Comparison of ENCODE assay signal across 14 cellular contexts in genomic region chr7:116259821-116260440, GRCh38. TPM values are rescaled to one million over a fixed set of nuclear protein-coding genes. Genes with fewer than 3 reads are reported as not detected.
DNase-seq lines count a peak whose midpoint lies in the region; ATAC-seq, FAIRE-seq and TF ChIP-seq lines count a peak whose summit lies in the region.
"Had no signal": no experiment of that assay in that cellular context is flagged by ENCODE, and none has a peak within 500 bp of the region (broad histone marks: within the 10 kb centered on the region; RNA-seq: fewer than 3 reads in every experiment).

No MANE protein-coding gene starts in this region.

- H3K36me3 Mint-ChIP-seq in activated T-helper 17 cell treated with anti-CD3 and anti-CD28 coated beads, Interleukin-2, amount 50 U/mL, for 72 hours (ENCODE audit: low read depth), result peaks cover 40% of the 10 kb centered on the region

- TF ChIP-seq POLR2A in sigmoid colon (IDR thresholded peaks at IDR 0.05), result no peak

- TF ChIP-seq CTCF in sigmoid colon (IDR thresholded peaks at IDR 0.05) (no peak), GM13977 (IDR thresholded peaks at IDR 0.05; ENCODE audit: extremely low read depth, insufficient read depth, missing control alignments) (no peak)

- no peaks in the 10 kb centered on the region for H3K9me3 ChIP-seq in sigmoid colon

- FAIRE-seq in frontal cortex (lab: Jason Lieb, UNC), result no peak

- H3K27me3 ChIP-seq in sigmoid colon, result no peaks in the 10 kb centered on the region

- peaks cover 0 to 52% (median 20%) of the 10 kb centered on the region in 4 donors for H3K4me1 ChIP-seq in sigmoid colon

- WGBS in sigmoid colon, 2 donors, result 79 to 93% methylated on average over 6 of the region's 6 CpGs

- in situ Hi-C loops in GM13977 (cut with MboI; ENCODE audit: low pct_unique_long_range_greater_than_20kb, low sequenced_read_pairs, unreplicated experiment), result loop anchor here (10.0 to 25.0 kb wide), 2 partner anchors 335 to 552 kb away; no protein-coding TSS in a partner anchor

- H3K27me3 Mint-ChIP-seq in activated T-helper 17 cell treated with anti-CD3 and anti-CD28 coated beads, Interleukin-2, amount 50 U/mL, for 72 hours, result no peaks in the 10 kb centered on the region
- H3K27me3 Mint-ChIP-seq: progenitor cell of endocrine pancreas had no signal

- ATAC-seq in activated T-helper 17 cell treated with anti-CD3 and anti-CD28 coated beads, Interleukin-2, amount 50 U/mL, for 72 hours (replicated peaks), result no peak

- peak overlapping the region in 3 of 4 donors; percentile 54 to 70 (median 67) for H3K27ac ChIP-seq in sigmoid colon

- H3K4me3 ChIP-seq in sigmoid colon, result no peak overlapping the region
- H3K4me3 ChIP-seq: lung had no signal

- TF ChIP-seq EP300 in sigmoid colon (IDR thresholded peaks at IDR 0.05), result no peak

- no peaks in the 10 kb centered on the region for H3K4me1 Mint-ChIP-seq in activated T-helper 17 cell treated with anti-CD3 and anti-CD28 coated beads, Interleukin-2, amount 50 U/mL, for 72 hours

- DNase-seq in GM03348 (ENCODE audit: low spot score) (peak; percentile 68), RPMI7951 (ENCODE audit: low read depth) (peak; percentile 91), fibroblast of gingiva (ENCODE audit: low read depth) (peak; percentile 76), sigmoid colon (no peak), GM13977 (ENCODE audit: low spot score) (no peak), activated T-cell treated with anti-CD3 and anti-CD28 coated beads for 4 hours (no peak), frontal cortex (ENCODE audit: low spot score in 2 of 2) (no peak)
- DNase-seq: activated CD4-positive, alpha-beta T cell treated with anti-CD3 and anti-CD28 coated beads for 1 hour; DMS 273 treated with DMSO at 0.1 percent for 48 hours; head of caudate nucleus; NCI-H69 had no signal

- no peak overlapping the region for H3K4me3 Mint-ChIP-seq in activated T-helper 17 cell treated with anti-CD3 and anti-CD28 coated beads, Interleukin-2, amount 50 U/mL, for 72 hours

- no peak overlapping the region for H3K27ac Mint-ChIP-seq in activated T-helper 17 cell treated with anti-CD3 and anti-CD28 coated beads, Interleukin-2, amount 50 U/mL, for 72 hours
- H3K27ac Mint-ChIP-seq: progenitor cell of endocrine pancreas had no signal

- H3K9me3 Mint-ChIP-seq in activated T-helper 17 cell treated with anti-CD3 and anti-CD28 coated beads, Interleukin-2, amount 50 U/mL, for 72 hours, result no peaks in the 10 kb centered on the region

- H3K36me3 ChIP-seq in sigmoid colon, result peaks cover 0 to 5% (median 0%) of the 10 kb centered on the region in 4 donors

- intact Hi-C loops in sigmoid colon (cut with DNase I), result loop anchor here (2.0 to 10.0 kb wide), 3 partner anchors 329 to 547 kb away; partner anchors contain the start of gene MET

RNA-seq across cellular contexts. Expression of gene TES, which starts 49.6 kb away (rescaled TPM):
- total RNA-seq in RPMI7951 (2014; rRNA removed; shearing (Covaris generic)), result 110 and 111 TPM in 2 replicates
- total RNA-seq in sigmoid colon (100 to 1,000 TPM; 289 to 514 (median 341) TPM), frontal cortex (15.9 TPM)
- polyA plus RNA-seq in sigmoid colon, result 10 to 100 TPM; 53.5 to 80.7 (median 64.3) TPM
- total RNA-seq in activated T-helper 17 cell treated with anti-CD3 and anti-CD28 coated beads, Interleukin-2, amount 50 U/mL, for 72 hours, result 10 to 100 TPM; 57.6 to 79.4 TPM

Comparison
In these comparisons a context has a peak if more than half of its experiments do, and no peak if none do; other contexts are left out.
1. DNase-seq: peak in GM03348 (single experiment), RPMI7951 (single experiment) and fibroblast of gingiva (single experiment); none in sigmoid colon (single experiment), GM13977 (single experiment), activated T-cell treated with anti-CD3 and anti-CD28 coated beads for 4 hours (single experiment) and frontal cortex (0 of 2).